Comparison of ENCODE assay signal across 16 cellular contexts in the genomic region with DNA sequence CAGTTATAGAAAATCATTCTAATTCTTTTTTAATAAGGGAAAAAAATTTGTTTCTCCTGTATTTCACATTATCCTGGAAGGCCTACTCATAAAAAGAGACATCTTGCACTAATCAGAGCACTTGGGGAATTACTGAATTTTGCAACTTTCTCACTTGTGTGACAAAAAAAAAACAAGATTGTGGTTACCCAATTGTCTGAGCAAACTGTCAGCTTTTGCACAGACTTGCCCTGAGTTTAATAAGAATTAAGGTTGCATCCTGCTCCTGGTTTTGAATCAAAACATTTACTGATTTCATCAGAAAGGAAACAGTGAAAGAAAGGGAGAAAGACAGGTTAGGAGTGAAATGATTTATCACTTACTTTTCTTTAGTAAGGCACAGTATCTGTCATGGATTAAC. TPM values are rescaled to one million over a fixed set of nuclear protein-coding genes. Genes with fewer than 3 reads are reported as not detected.
DNase-seq lines count a peak whose midpoint lies in the region; ATAC-seq, FAIRE-seq and TF ChIP-seq lines count a peak whose summit lies in the region.
"Had no signal": no experiment of that assay in that cellular context is flagged by ENCODE, and none has a peak within 500 bp of the region (broad histone marks: within the 10 kb centered on the region; RNA-seq: fewer than 3 reads in every experiment).

No MANE protein-coding gene starts in this region.

- intact Hi-C loops in A673 (cut with micrococcal nuclease; ENCODE audit: unreplicated experiment), result loop anchor here (1.0 to 5.0 kb wide), 2 partner anchors 76 to 116 kb away; no protein-coding TSS in a partner anchor

- TF ChIP-seq CTCF in A673 (conservative IDR thresholded peaks at IDR 0.05; ENCODE audit: low read depth, low read length) (no peak), gastroesophageal sphincter (IDR thresholded peaks at IDR 0.05) (no peak)

- BruUV-seq in A673 (replicated peaks; lab: Mats Ljungman, UMichigan), result no TSS peak

- H3K36me3 ChIP-seq in A673 (ENCODE audit: insufficient read depth, low read length, poor library complexity, severe bottlenecking) (no peaks in the 10 kb centered on the region), gastroesophageal sphincter (no peaks in the 10 kb centered on the region)
- H3K36me3 ChIP-seq: BE2C had no signal

- ATAC-seq in gastroesophageal sphincter (peak; percentile 79), HG03139 (IDR thresholded peaks at IDR 0.05; ENCODE audit: unreplicated experiment) (no peak)

- DNase-seq in A673 (ENCODE audit: low spot score) (peak; percentile 90), HCEC 1CT (peak; percentile 17), amniotic epithelial cell (ENCODE audit: low read depth) (peak; percentile 62), GM12892 (ENCODE audit: insufficient read length) (no peak), GF-D8 (lab: John Stamatoyannopoulos, UW) (no peak)
- DNase-seq in stimulated activated CD4-positive, alpha-beta T cell treated with anti-CD3 and anti-CD28 coated beads, Interleukin-12 subunit alpha, Interleukin-12 subunit beta, amount 100 ng/mL, for 4 hours, result no peak
- DNase-seq: BE2C, DND-41, NCI-H446 treated with DMSO at 0.1 percent for 48 hours, SHP77 treated with DMSO at 0.1 percent for 48 hours had no signal

- H3K4me1 ChIP-seq in A673 (ENCODE audit: insufficient read depth, low read length, poor library complexity, severe bottlenecking) (peaks cover 30% of the 10 kb centered on the region), gastroesophageal sphincter (peaks cover 0 to 16% (median 5%) of the 10 kb centered on the region in 3 donors)
- H3K4me1 ChIP-seq: BE2C had no signal

- CTCF ChIA-PET in A673 (lab: Charles Lee), result interaction anchor here (1.2 kb wide), 1 partner anchor 38 kb away, joined by 5 read pairs; no protein-coding TSS in a partner anchor

- H3K27me3 ChIP-seq in A673 (replicated peaks; ENCODE audit: insufficient read depth, low read depth, low read length, poor library complexity), result no peaks in the 10 kb centered on the region
- H3K27me3 ChIP-seq in gastroesophageal sphincter, result no peaks in the 10 kb centered on the region
- H3K27me3 ChIP-seq: BE2C had no signal

- no peak for FAIRE-seq in GM12892 (lab: Jason Lieb, UNC)
- FAIRE-seq: GM18507 had no signal

- H3K9me3 ChIP-seq in A673 (ENCODE audit: low read depth, low read length, poor library complexity, severe bottlenecking) (no peaks in the 10 kb centered on the region), gastroesophageal sphincter (no peaks in the 10 kb centered on the region)
- H3K9me3 ChIP-seq: BE2C had no signal

- TF ChIP-seq POLR2A in gastroesophageal sphincter (IDR thresholded peaks at IDR 0.05) (no peak), GM12892 (IDR thresholded peaks at IDR 0.05; ENCODE audit: low read depth, low read length) (no peak)

- peak overlapping the region; percentile 85 for H3K27ac ChIP-seq in A673 (ENCODE audit: low read depth, low read length, poor library complexity, severe bottlenecking)
- H3K27ac ChIP-seq in gastroesophageal sphincter, result peak overlapping the region in 2 of 4 donors; percentile 48 to 55
- H3K27ac ChIP-seq: VCaP had no signal

- no peak overlapping the region for H3K4me3 ChIP-seq in A673 (ENCODE audit: low read depth, low read length, poor library complexity, severe bottlenecking)
- no peak overlapping the region for H3K4me3 ChIP-seq in gastroesophageal sphincter

- no peak for TF ChIP-seq EP300 in gastroesophageal sphincter (IDR thresholded peaks at IDR 0.05)

- POLR2A ChIA-PET in A673 (lab: Charles Lee; ENCODE audit: low non-redundant PET), result interaction anchor here (0.7 to 1.7 kb wide), 2 partner anchors 77 to 974 kb away, joined by 3 to 7 read pairs; no protein-coding TSS in a partner anchor

RNA-seq across cellular contexts. Expression of a gene that starts 10.6 kb away (rescaled TPM):
- total RNA-seq in A673 (2021) (21.1 and 22.9 TPM in 2 replicates), gastroesophageal sphincter (1 to 10 TPM in 3 of 4 donors, under 1 TPM in 1; 0.27 to 5.2 (median 1.0) TPM)
- polyA plus RNA-seq in GM12892 (2012; ENCODE audit: missing spikeins), result not detected

RNA-seq across cellular contexts. Expression of a gene that starts 53.0 kb away (rescaled TPM):
- total RNA-seq in A673 (2021), result not detected in 2 replicates
- not detected for total RNA-seq in gastroesophageal sphincter
- not detected for polyA plus RNA-seq in GM12892 (2012; ENCODE audit: missing spikeins)
- total RNA-seq: mononuclear cell, pulmonary artery endothelial cell had no signal

Comparison
In these comparisons a context has a peak if more than half of its experiments do, and no peak if none do; other contexts are left out.
1. DNase-seq: peak in A673 (single experiment), HCEC 1CT (single experiment) and amniotic epithelial cell (single experiment); none in GM12892 (single experiment), GF-D8 (single experiment) and stimulated activated CD4-positive, alpha-beta T cell treated with anti-CD3 and anti-CD28 coated beads, Interleukin-12 subunit alpha, Interleukin-12 subunit beta, amount 100 ng/mL, for 4 hours (single experiment).